ENCODE assay signal across 8 cellular contexts in genomic region chr3:158918008-158918407, GRCh38.
A peak's percentile ranks its signal among the peaks of the same experiment; 100 is the strongest.
DNase-seq lines count a peak whose midpoint lies in the region; ATAC-seq and TF ChIP-seq lines count a peak whose summit lies in the region.

No MANE protein-coding gene starts in this region.

- H3K27me3 Mint-ChIP-seq in Calu3 (ENCODE audit: unreplicated experiment): peaks cover 10% of the 10 kb centered on the region
- no peaks in the 10 kb centered on the region for H3K27me3 Mint-ChIP-seq in activated CD8-positive, alpha-beta T cell treated with anti-CD3 and anti-CD28 coated beads, Interleukin-2, amount 10 ng/mL, durations not matched to agents 7 days and 5 days (ENCODE audit: low read depth)

- H3K36me3 Mint-ChIP-seq in Calu3 (ENCODE audit: insufficient read depth, unreplicated experiment): peaks cover 5% of the 10 kb centered on the region
- no peaks in the 10 kb centered on the region for H3K36me3 Mint-ChIP-seq in activated CD8-positive, alpha-beta T cell treated with anti-CD3 and anti-CD28 coated beads, Interleukin-2, amount 10 ng/mL, durations not matched to agents 7 days and 5 days (ENCODE audit: low read depth)

- CTCF ChIA-PET in Calu3 (lab: Charles Lee): interaction anchor here (0.8 to 2.1 kb wide), 9 partner anchors 72 to 348 kb away, joined by 3 to 22 read pairs (median 4); no protein-coding TSS in a partner anchor
- CTCF ChIA-PET in activated CD8-positive, alpha-beta T cell treated with anti-CD3 and anti-CD28 coated beads, Interleukin-2, amount 10 ng/mL, durations not matched to agents 7 days and 5 days (lab: Charles Lee): no interaction called here

- H3K27ac Mint-ChIP-seq in Calu3 (ENCODE audit: unreplicated experiment): peak overlapping the region; percentile 16
- H3K27ac Mint-ChIP-seq in activated CD8-positive, alpha-beta T cell treated with anti-CD3 and anti-CD28 coated beads, Interleukin-2, amount 10 ng/mL, durations not matched to agents 7 days and 5 days: no peak overlapping the region

- H3K4me3 Mint-ChIP-seq in Calu3 (ENCODE audit: low read depth, unreplicated experiment): no peak overlapping the region
- H3K4me3 Mint-ChIP-seq in activated CD8-positive, alpha-beta T cell treated with anti-CD3 and anti-CD28 coated beads, Interleukin-2, amount 10 ng/mL, durations not matched to agents 7 days and 5 days: no peak overlapping the region

- H3K9me3 Mint-ChIP-seq in Calu3 (ENCODE audit: low read depth, unreplicated experiment): no peaks in the 10 kb centered on the region
- H3K9me3 Mint-ChIP-seq in activated CD8-positive, alpha-beta T cell treated with anti-CD3 and anti-CD28 coated beads, Interleukin-2, amount 10 ng/mL, durations not matched to agents 7 days and 5 days (ENCODE audit: insufficient read depth): no peaks in the 10 kb centered on the region

- DNase-seq in Calu3 (peak; percentile 89), NCI-H146 treated with DMSO at 0.1 percent for 48 hours (lab: John Stamatoyannopoulos, UW; ENCODE audit: unreplicated experiment) (peak; percentile 44), hepatic stellate cell (ENCODE audit: low spot score) (peak; percentile 20), stromal cell of bone marrow (ENCODE audit: low read depth) (peak; percentile 83)
- peak; percentile 27 for DNase-seq in activated CD8-positive, alpha-beta T cell treated with anti-CD3 and anti-CD28 coated beads, Interleukin-2, amount 10 ng/mL, durations not matched to agents 7 days and 5 days

- ATAC-seq in GM18861 (IDR thresholded peaks at IDR 0.05; ENCODE audit: unreplicated experiment) (peak; percentile 70), HG02943 (IDR thresholded peaks at IDR 0.05; ENCODE audit: low read depth, unreplicated experiment) (peak; percentile 79)
- ATAC-seq in activated CD8-positive, alpha-beta T cell treated with anti-CD3 and anti-CD28 coated beads, Interleukin-2, amount 10 ng/mL, durations not matched to agents 7 days and 5 days: no peak
- ATAC-seq in activated CD4-positive, CD25-positive, alpha-beta regulatory T cell treated with anti-CD3 and anti-CD28 coated beads, Interleukin-2, amount 50 U/mL, for 24 hours: no peak

- BruUV-seq in Calu3 (replicated peaks; lab: Mats Ljungman, UMichigan): no TSS peak

- TF ChIP-seq CTCF in Calu3 (IDR thresholded peaks at IDR 0.05; ENCODE audit: unreplicated experiment): peak; percentile 94

- POLR2A ChIA-PET in activated CD8-positive, alpha-beta T cell treated with anti-CD3 and anti-CD28 coated beads, Interleukin-2, amount 10 ng/mL, durations not matched to agents 7 days and 5 days (lab: Charles Lee): no interaction called here

- intact Hi-C loops in Calu3 (cut with micrococcal nuclease; ENCODE audit: unreplicated experiment): loop anchor here (1.0 to 2.0 kb wide), 5 partner anchors 72 to 343 kb away; no protein-coding TSS in a partner anchor

- H3K4me1 Mint-ChIP-seq in Calu3 (ENCODE audit: low read depth, unreplicated experiment): peaks cover 9% of the 10 kb centered on the region
- no peaks in the 10 kb centered on the region for H3K4me1 Mint-ChIP-seq in activated CD8-positive, alpha-beta T cell treated with anti-CD3 and anti-CD28 coated beads, Interleukin-2, amount 10 ng/mL, durations not matched to agents 7 days and 5 days (ENCODE audit: low read depth)

Comparison
In these comparisons a context has a peak if more than half of its experiments do, and no peak if none do; other contexts are left out.
1. DNase-seq: peak in every context shown above with its lines; median percentile 89 in Calu3; 83 in stromal cell of bone marrow; 44 in NCI-H146 treated with DMSO at 0.1 percent for 48 hours; 27 in activated CD8-positive, alpha-beta T cell treated with anti-CD3 and anti-CD28 coated beads, Interleukin-2, amount 10 ng/mL, durations not matched to agents 7 days and 5 days; 20 in hepatic stellate cell.
2. ATAC-seq: peak in GM18861 (single experiment) and HG02943 (single experiment); none in activated CD8-positive, alpha-beta T cell treated with anti-CD3 and anti-CD28 coated beads, Interleukin-2, amount 10 ng/mL, durations not matched to agents 7 days and 5 days (single experiment) and activated CD4-positive, CD25-positive, alpha-beta regulatory T cell treated with anti-CD3 and anti-CD28 coated beads, Interleukin-2, amount 50 U/mL, for 24 hours (0 of 2).